Comparison of ENCODE assay signal across 17 cellular contexts in the genomic region with DNA sequence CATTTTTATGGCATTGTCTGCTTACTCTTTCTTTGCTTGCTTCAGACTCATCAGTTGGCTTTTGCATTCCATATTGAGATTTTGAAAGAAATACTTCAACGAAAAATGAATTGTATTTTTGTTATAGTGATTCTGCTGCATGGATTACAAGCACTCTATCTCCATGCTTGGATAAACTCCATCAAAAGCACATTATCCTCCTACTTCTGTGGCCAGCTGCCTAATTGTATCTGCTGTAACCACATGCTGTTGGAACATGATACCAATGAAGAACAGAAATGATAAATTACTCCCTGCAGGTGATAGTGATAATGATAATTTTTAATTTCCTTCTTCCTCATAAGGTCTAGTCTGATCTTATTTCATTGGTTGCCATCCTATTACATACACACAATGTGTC.
A peak's percentile ranks its signal among the peaks of the same experiment; 100 is the strongest.
DNase-seq lines count a peak whose midpoint lies in the region; ATAC-seq, FAIRE-seq and TF ChIP-seq lines count a peak whose summit lies in the region.
"Had no signal": no experiment of that assay in that cellular context is flagged by ENCODE, and none has a peak within 500 bp of the region (broad histone marks: within the 10 kb centered on the region; RNA-seq: fewer than 3 reads in every experiment).

No MANE protein-coding gene starts in this region.

- no peak overlapping the region for H2AFZ ChIP-seq in K562 (ENCODE audit: low read depth, low read length)

- peaks cover 26% of the 10 kb centered on the region for H3K36me3 Mint-ChIP-seq in activated T-helper 2 cell treated with anti-CD3 and anti-CD28 coated beads, Interferon-gamma antibody, Interleukin-2, Interleukin-4, amounts not matched to agents 10 μg/mL and 5 μg/mL and 100 μg/mL, durations not matched to agents 14 hours and 24 hours and 36 hours (ENCODE audit: low read depth)

- in situ Hi-C loops in K562 (cut with MboI): no loop called here

- no peak overlapping the region for H3K4me3 ChIP-seq in K562
- H3K4me3 ChIP-seq: right lobe of liver, upper lobe of right lung had no signal

- CTCF ChIA-PET in K562 (lab: Yijun Ruan, JAX; ENCODE audit: low intra/inter-chr PET ratio): no interaction called here

- H3K27me3 ChIP-seq in K562 (ENCODE audit: control insufficient read depth in 2 of 2, insufficient read depth in 2 of 2, low read length in 2 of 2): no peaks in the 10 kb centered on the region
- H3K27me3 ChIP-seq: right lobe of liver, upper lobe of right lung had no signal

- no peaks in the 10 kb centered on the region for H3K27me3 Mint-ChIP-seq in activated T-helper 2 cell treated with anti-CD3 and anti-CD28 coated beads, Interferon-gamma antibody, Interleukin-2, Interleukin-4, amounts not matched to agents 10 μg/mL and 5 μg/mL and 100 μg/mL, durations not matched to agents 14 hours and 24 hours and 36 hours (ENCODE audit: low read depth)
- H3K27me3 Mint-ChIP-seq: B cell, memory B cell had no signal

- H3K9ac ChIP-seq in K562 (ENCODE audit: insufficient read depth in 1 of 2, low read depth in 2 of 2, low read length in 2 of 2): no peak overlapping the region

- H3K4me1 Mint-ChIP-seq in activated T-helper 2 cell treated with anti-CD3 and anti-CD28 coated beads, Interferon-gamma antibody, Interleukin-2, Interleukin-4, amounts not matched to agents 10 μg/mL and 5 μg/mL and 100 μg/mL, durations not matched to agents 14 hours and 24 hours and 36 hours (ENCODE audit: low read depth): peaks cover 3% of the 10 kb centered on the region
- H3K4me1 Mint-ChIP-seq: B cell, neural crest cell had no signal

- H3K4me2 ChIP-seq in K562 (ENCODE audit: insufficient read depth, low read length): no peak overlapping the region

- peak; percentile 65; the same call in 1 of the 2 replicates for TF ChIP-seq EP300 in K562 (IDR thresholded peaks at IDR 0.05; ENCODE audit: low read length)

- DNase-seq in DMS79 treated with DMSO at 0.1 percent for 48 hours (lab: John Stamatoyannopoulos, UW) (peak; percentile 97), NCI-H187 (lab: John Stamatoyannopoulos, UW) (peak; percentile 85 to 87), NCI-H526 treated with DMSO at 0.1 percent for 48 hours (lab: John Stamatoyannopoulos, UW) (peak; percentile 93), K562 (ENCODE audit: extremely low read depth in 1 of 4, low spot score in 3 of 4) (peak in 1 of 4 experiments; percentile 40), NOMO-1 treated with dmso at 0.1 percent for 144 hours (lab: John Stamatoyannopoulos, UW; ENCODE audit: unreplicated experiment) (no peak), SW 1271 (lab: John Stamatoyannopoulos, UW) (no peak)
- DNase-seq in activated CD8-positive, alpha-beta memory T cell treated with anti-CD3 and anti-CD28 coated beads for 24 hours: no peak
- no peak for DNase-seq in activated T-helper 2 cell treated with anti-CD3 and anti-CD28 coated beads, Interferon-gamma antibody, Interleukin-2, Interleukin-4, amounts not matched to agents 10 μg/mL and 5 μg/mL and 100 μg/mL, durations not matched to agents 14 hours and 24 hours and 36 hours (ENCODE audit: low spot score)
- DNase-seq: activated gamma-delta T cell treated with Interleukin-2 at 50 U/mL for 16 hours; effector CD4-positive, alpha-beta T cell; right lobe of liver; stimulated activated CD4-positive, alpha-beta T cell treated with anti-CD3 and anti-CD28 coated beads, Interleukin-2, amount 100 ng/mL, for 48 hours; upper lobe of right lung had no signal

- H3K36me3 ChIP-seq in K562 (ENCODE audit: control insufficient read depth, insufficient read depth, low read length): peaks cover 25% of the 10 kb centered on the region
- H3K36me3 ChIP-seq: right lobe of liver, upper lobe of right lung had no signal

- FAIRE-seq in K562 (lab: Jason Lieb, UNC): no peak

- peaks cover 5 to 13% of the 10 kb centered on the region in 2 experiments; a peak in 3 of 5 replicates for H3K4me1 ChIP-seq in K562 (replicated peaks in 1 of 2; ENCODE audit: control insufficient read depth in 2 of 2, insufficient read depth in 2 of 2, low read length in 2 of 2)
- H3K4me1 ChIP-seq: upper lobe of right lung had no signal

- no peak for TF ChIP-seq RAD21 in K562 (CRISPR knock-in tag; conservative IDR thresholded peaks at IDR 0.05 in 1 of 2, IDR thresholded peaks at IDR 0.05 in 1 of 2)

- no peak for TF ChIP-seq CTCF in K562 (IDR thresholded peaks at IDR 0.05 in 2 of 3, conservative IDR thresholded peaks at IDR 0.05 in 1 of 3; ENCODE audit: insufficient read depth in 2 of 3, low read depth in 1 of 3, low read length in 3 of 3)

- TF ChIP-seq POLR2A in K562 (conservative IDR thresholded peaks at IDR 0.05): no peak

- no peak overlapping the region for H3K27ac ChIP-seq in K562 (ENCODE audit: extremely low read depth, low read depth, low read length)
- H3K27ac ChIP-seq: right lobe of liver, upper lobe of right lung had no signal

- H3K79me2 ChIP-seq in K562 (ENCODE audit: control insufficient read depth, insufficient read depth, low read length): peaks cover 11% of the 10 kb centered on the region; the same call in 2 of the 3 replicates

- H3K4me3 Mint-ChIP-seq in activated T-helper 2 cell treated with anti-CD3 and anti-CD28 coated beads, Interferon-gamma antibody, Interleukin-2, Interleukin-4, amounts not matched to agents 10 μg/mL and 5 μg/mL and 100 μg/mL, durations not matched to agents 14 hours and 24 hours and 36 hours (ENCODE audit: low read depth): no peak overlapping the region
- H3K4me3 Mint-ChIP-seq: B cell, memory B cell, neural crest cell had no signal

- H3K27ac Mint-ChIP-seq in activated T-helper 2 cell treated with anti-CD3 and anti-CD28 coated beads, Interferon-gamma antibody, Interleukin-2, Interleukin-4, amounts not matched to agents 10 μg/mL and 5 μg/mL and 100 μg/mL, durations not matched to agents 14 hours and 24 hours and 36 hours: no peak overlapping the region
- H3K27ac Mint-ChIP-seq: B cell, memory B cell had no signal

- no peaks in the 10 kb centered on the region for H4K20me1 ChIP-seq in K562 (replicated peaks; ENCODE audit: control insufficient read depth, insufficient read depth, low read length)

- no peaks in the 10 kb centered on the region for H3K9me1 ChIP-seq in K562 (ENCODE audit: control insufficient read depth, insufficient read depth, low read length)

- intact Hi-C loops in K562 (cut with micrococcal nuclease): no loop called here
- intact Hi-C loops in activated T-helper 2 cell treated with anti-CD3 and anti-CD28 coated beads, Interferon-gamma antibody, Interleukin-2, Interleukin-4, amounts not matched to agents 10 μg/mL and 5 μg/mL and 100 μg/mL, durations not matched to agents 14 hours and 24 hours and 36 hours (cut with micrococcal nuclease): no loop called here

- BruUV-seq in K562 (replicated peaks; lab: Mats Ljungman, UMichigan): no TSS peak

- 0% methylated on average over 1 of the region's 1 CpG for WGBS in K562 (ENCODE audit: insufficient coverage, low coverage, missing lambda C conversion rate)

- no peaks in the 10 kb centered on the region for H3K9me3 Mint-ChIP-seq in activated T-helper 2 cell treated with anti-CD3 and anti-CD28 coated beads, Interferon-gamma antibody, Interleukin-2, Interleukin-4, amounts not matched to agents 10 μg/mL and 5 μg/mL and 100 μg/mL, durations not matched to agents 14 hours and 24 hours and 36 hours
- H3K9me3 Mint-ChIP-seq: memory B cell had no signal

- H3K9me3 ChIP-seq in K562 (replicated peaks; ENCODE audit: control insufficient read depth, insufficient read depth, low read depth, low read length): peaks cover 10% of the 10 kb centered on the region; the same call in 1 of the 2 replicates
- H3K9me3 ChIP-seq: right lobe of liver, upper lobe of right lung had no signal

- POLR2A ChIA-PET in K562 (lab: Yijun Ruan, JAX): no interaction called here

- peak; percentile 64 for ATAC-seq in K562
- ATAC-seq: right lobe of liver, Right ventricle myocardium inferior, upper lobe of right lung had no signal

TF ChIP-seq in K562, 482 proteins besides CTCF, POLR2A, EP300 and RAD21 (continues in another document):
- TF ChIP-seq GATAD2B (IDR thresholded peaks at IDR 0.05; ENCODE audit: borderline replicate concordance) (no peak), RCOR1 (IDR thresholded peaks at IDR 0.05; ENCODE audit: borderline replicate concordance in 1 of 2, low read depth in 2 of 2, low read length in 2 of 2) (peak in 1 of 2 experiments; percentile 65; a peak in 1 of 4 replicates), CBFB (CRISPR knock-in tag; IDR thresholded peaks at IDR 0.05) (no peak), POLR2AphosphoS5 (IDR thresholded peaks at IDR 0.05; ENCODE audit: control insufficient read depth, insufficient read depth, low read depth, low read length) (peak; percentile 55; the same call in 1 of the 2 replicates)
- TF ChIP-seq, protein P1, sequence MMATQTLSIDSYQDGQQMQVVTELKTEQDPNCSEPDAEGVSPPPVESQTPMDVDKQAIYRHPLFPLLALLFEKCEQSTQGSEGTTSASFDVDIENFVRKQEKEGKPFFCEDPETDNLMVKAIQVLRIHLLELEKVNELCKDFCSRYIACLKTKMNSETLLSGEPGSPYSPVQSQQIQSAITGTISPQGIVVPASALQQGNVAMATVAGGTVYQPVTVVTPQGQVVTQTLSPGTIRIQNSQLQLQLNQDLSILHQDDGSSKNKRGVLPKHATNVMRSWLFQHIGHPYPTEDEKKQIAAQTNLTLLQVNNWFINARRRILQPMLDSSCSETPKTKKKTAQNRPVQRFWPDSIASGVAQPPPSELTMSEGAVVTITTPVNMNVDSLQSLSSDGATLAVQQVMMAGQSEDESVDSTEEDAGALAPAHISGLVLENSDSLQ (IDR thresholded peaks at IDR 0.05): peak; percentile 40; the same call in 1 of the 2 replicates
- TF ChIP-seq, protein P2, sequence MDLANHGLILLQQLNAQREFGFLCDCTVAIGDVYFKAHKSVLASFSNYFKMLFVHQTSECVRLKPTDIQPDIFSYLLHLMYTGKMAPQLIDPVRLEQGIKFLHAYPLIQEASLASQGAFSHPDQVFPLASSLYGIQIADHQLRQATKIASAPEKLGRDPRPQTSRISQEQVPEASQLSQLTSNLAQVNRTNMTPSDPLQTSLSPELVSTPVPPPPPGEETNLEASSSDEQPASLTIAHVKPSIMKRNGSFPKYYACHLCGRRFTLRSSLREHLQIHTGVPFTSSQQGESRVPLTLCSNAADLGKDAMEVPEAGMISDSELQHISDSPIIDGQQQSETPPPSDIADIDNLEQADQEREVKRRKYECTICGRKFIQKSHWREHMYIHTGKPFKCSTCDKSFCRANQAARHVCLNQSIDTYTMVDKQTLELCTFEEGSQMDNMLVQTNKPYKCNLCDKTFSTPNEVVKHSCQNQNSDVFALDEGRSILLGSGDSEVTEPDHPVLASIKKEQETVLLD (IDR thresholded peaks at IDR 0.05): 0 out of 2 replicates have a peak, but pooled peaks have one; percentile 13

Comparison
In these comparisons a context has a peak if more than half of its experiments do, and no peak if none do; other contexts are left out.
1. DNase-seq: peak in DMS79 treated with DMSO at 0.1 percent for 48 hours (single experiment), NCI-H187 (2 of 2) and NCI-H526 treated with DMSO at 0.1 percent for 48 hours (single experiment); none in activated CD8-positive, alpha-beta memory T cell treated with anti-CD3 and anti-CD28 coated beads for 24 hours (single experiment), activated T-helper 2 cell treated with anti-CD3 and anti-CD28 coated beads, Interferon-gamma antibody, Interleukin-2, Interleukin-4, amounts not matched to agents 10 μg/mL and 5 μg/mL and 100 μg/mL, durations not matched to agents 14 hours and 24 hours and 36 hours (single experiment), NOMO-1 treated with dmso at 0.1 percent for 144 hours (single experiment) and SW 1271 (0 of 2).